8 cellular contexts compared by ENCODE assay signal in genomic region chr7:119172043-119172442, GRCh38.
"Had no signal": no experiment of that assay in that cellular context is flagged by ENCODE, and none has a peak within 500 bp of the region (broad histone marks: within the 10 kb centered on the region; RNA-seq: fewer than 3 reads in every experiment).

No MANE protein-coding gene starts in this region.

- ATAC-seq: GM12878 had no signal

- DNase-seq: GDM1, GF-D8 had no signal

- H3K4me3 ChIP-seq: GM12878 had no signal

- FAIRE-seq: G401.6, GM12878, GM12891, GM12892, GM18507, GM19239 had no signal
